ENCODE assay signal across 15 cellular contexts in the genomic region with DNA sequence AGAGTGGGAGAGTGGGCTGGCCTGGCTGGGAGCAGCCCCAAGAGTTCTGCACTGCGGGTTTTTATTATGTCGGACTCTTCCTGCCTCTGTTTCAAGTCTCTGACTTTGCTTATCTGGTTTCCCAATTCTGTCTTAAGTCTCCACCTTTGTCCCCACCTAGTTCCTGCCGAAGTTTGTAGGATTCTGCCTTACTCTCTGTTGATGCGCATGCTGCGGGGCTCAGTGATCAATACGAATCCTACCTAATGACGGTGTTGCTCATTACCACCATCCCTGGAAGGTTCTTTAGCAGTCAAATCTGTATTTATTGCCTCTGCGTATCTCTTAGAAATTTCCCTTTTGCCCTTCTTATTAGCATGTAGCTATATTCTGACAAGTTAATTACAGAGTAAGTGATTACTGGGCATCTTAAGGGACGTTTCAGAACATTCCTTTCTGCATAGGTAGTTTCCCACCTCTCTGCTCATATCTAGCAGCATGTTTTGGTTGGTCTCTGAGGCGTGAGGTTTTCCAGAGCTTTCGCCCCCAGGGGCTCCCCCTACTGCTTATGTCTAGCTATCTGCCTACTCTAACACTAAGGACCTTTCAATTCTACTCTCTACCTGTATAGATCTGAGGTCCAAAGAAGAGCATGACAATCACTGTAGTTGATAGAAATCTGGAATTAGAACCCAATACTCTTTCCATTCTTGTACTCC.
DNase-seq lines count a peak whose midpoint lies in the region; ATAC-seq and TF ChIP-seq lines count a peak whose summit lies in the region.
"Had no signal": no experiment of that assay in that cellular context is flagged by ENCODE, and none has a peak within 500 bp of the region (broad histone marks: within the 10 kb centered on the region; RNA-seq: fewer than 3 reads in every experiment).

No MANE protein-coding gene starts in this region.

- TF ChIP-seq CTCF in NB4 (IDR thresholded peaks at IDR 0.05; ENCODE audit: low read depth, low read length) (peak; percentile 22), endodermal cell (conservative IDR thresholded peaks at IDR 0.05) (peak; percentile 77), neural crest cell (conservative IDR thresholded peaks at IDR 0.05) (no peak), adrenal gland (IDR thresholded peaks at IDR 0.05) (no peak)

- no peaks in the 10 kb centered on the region for H3K36me3 ChIP-seq in endodermal cell (ENCODE audit: control insufficient read depth, insufficient read depth, low read length)
- H3K36me3 ChIP-seq in adrenal gland (replicated peaks in 1 of 2): no peaks in the 10 kb centered on the region
- H3K36me3 ChIP-seq: heart left ventricle, lower lobe of right lung had no signal

- ATAC-seq in GM18520 (IDR thresholded peaks at IDR 0.05; ENCODE audit: unreplicated experiment) (peak; percentile 36), HG03442 (IDR thresholded peaks at IDR 0.05; ENCODE audit: unreplicated experiment) (no peak)
- ATAC-seq in activated CD8-positive, alpha-beta memory T cell treated with anti-CD3 and anti-CD28 coated beads, Interleukin-2, amount 10 ng/mL, durations not matched to agents 7 days and 5 days: no peak
- ATAC-seq: heart left ventricle, lower lobe of right lung had no signal

- H3K27me3 Mint-ChIP-seq in endodermal cell (ENCODE audit: insufficient read depth) (no peaks in the 10 kb centered on the region), neural crest cell (ENCODE audit: low read depth) (peaks cover 3% of the 10 kb centered on the region)
- no peaks in the 10 kb centered on the region for H3K27me3 Mint-ChIP-seq in activated CD8-positive, alpha-beta memory T cell treated with anti-CD3 and anti-CD28 coated beads, Interleukin-2, amount 10 ng/mL, durations not matched to agents 7 days and 5 days

- H3K36me3 Mint-ChIP-seq in endodermal cell (ENCODE audit: low read depth): no peaks in the 10 kb centered on the region
- no peaks in the 10 kb centered on the region for H3K36me3 Mint-ChIP-seq in neural crest cell (ENCODE audit: low read depth)
- H3K36me3 Mint-ChIP-seq in activated CD8-positive, alpha-beta memory T cell treated with anti-CD3 and anti-CD28 coated beads, Interleukin-2, amount 10 ng/mL, durations not matched to agents 7 days and 5 days: no peaks in the 10 kb centered on the region
- H3K36me3 Mint-ChIP-seq: CD4-positive, alpha-beta memory T cell had no signal

- H3K9me3 ChIP-seq in endodermal cell (ENCODE audit: control insufficient read depth, low read length) (peaks cover 17% of the 10 kb centered on the region), adrenal gland (replicated peaks in 1 of 3) (no peaks in the 10 kb centered on the region)
- H3K9me3 ChIP-seq: heart left ventricle, lower lobe of right lung had no signal

- H3K4me1 ChIP-seq in endodermal cell (ENCODE audit: control insufficient read depth, insufficient read depth, low read length) (no peaks in the 10 kb centered on the region), adrenal gland (replicated peaks in 1 of 2) (no peaks in the 10 kb centered on the region)
- H3K4me1 ChIP-seq: heart left ventricle, lower lobe of right lung had no signal

- H3K27ac Mint-ChIP-seq in endodermal cell (no peak overlapping the region), neural crest cell (ENCODE audit: unreplicated experiment) (peak overlapping the region; percentile 39)
- no peak overlapping the region for H3K27ac Mint-ChIP-seq in activated CD8-positive, alpha-beta memory T cell treated with anti-CD3 and anti-CD28 coated beads, Interleukin-2, amount 10 ng/mL, durations not matched to agents 7 days and 5 days
- H3K27ac Mint-ChIP-seq: CD4-positive, alpha-beta memory T cell had no signal

- DNase-seq in NB4 (ENCODE audit: low read depth) (peak; percentile 6), endodermal cell (peak; percentile 81), neural crest cell (ENCODE audit: low read depth, low spot score) (no peak), adrenal gland (no peak)
- DNase-seq in activated CD8-positive, alpha-beta memory T cell treated with anti-CD3 and anti-CD28 coated beads, Interleukin-2, amount 10 ng/mL, durations not matched to agents 7 days and 5 days: no peak
- no peak for DNase-seq in stimulated activated CD4-positive, alpha-beta T cell treated with anti-CD3 and anti-CD28 coated beads, Interleukin-15, amount 100 ng/mL, for 24 hours
- DNase-seq: activated gamma-delta T cell treated with Interleukin-2 at 50 U/mL for 16 hours; CD4-positive, alpha-beta memory T cell; heart left ventricle; lower lobe of right lung; NCI-H524; Right ventricle myocardium superior had no signal

- H3K27ac ChIP-seq in endodermal cell (ENCODE audit: low read depth, low read length): no peak overlapping the region
- H3K27ac ChIP-seq in adrenal gland: no peak overlapping the region
- H3K27ac ChIP-seq: heart left ventricle, lower lobe of right lung, skin epidermis had no signal

- H3K9me3 Mint-ChIP-seq in endodermal cell (peaks cover 12% of the 10 kb centered on the region), neural crest cell (no peaks in the 10 kb centered on the region)
- H3K9me3 Mint-ChIP-seq in activated CD8-positive, alpha-beta memory T cell treated with anti-CD3 and anti-CD28 coated beads, Interleukin-2, amount 10 ng/mL, durations not matched to agents 7 days and 5 days (ENCODE audit: low read depth): no peaks in the 10 kb centered on the region

- TF ChIP-seq POLR2A in NB4 (IDR thresholded peaks at IDR 0.05; ENCODE audit: extremely low read depth, insufficient read length) (no peak), adrenal gland (IDR thresholded peaks at IDR 0.05) (no peak)

- no peak overlapping the region for H3K9ac ChIP-seq in endodermal cell (ENCODE audit: extremely low read depth, low read length, poor library complexity, severe bottlenecking)

- WGBS in endodermal cell (ENCODE audit: insufficient coverage in 1 of 2, insufficient read length in 1 of 2), 2 experiments: 75 to 81% methylated on average over 9 to 11 of the region's 11 CpGs
- WGBS in adrenal gland, 4 donors: 68 to 76% (median 74%) methylated on average over 10 to 11 of the region's 11 CpGs

- H3K4me3 Mint-ChIP-seq in endodermal cell (no peak overlapping the region), neural crest cell (no peak overlapping the region)
- no peak overlapping the region for H3K4me3 Mint-ChIP-seq in activated CD8-positive, alpha-beta memory T cell treated with anti-CD3 and anti-CD28 coated beads, Interleukin-2, amount 10 ng/mL, durations not matched to agents 7 days and 5 days
- H3K4me3 Mint-ChIP-seq: CD4-positive, alpha-beta memory T cell had no signal

- H3K4me1 Mint-ChIP-seq in endodermal cell (peaks cover 6% of the 10 kb centered on the region), neural crest cell (no peaks in the 10 kb centered on the region)
- H3K4me1 Mint-ChIP-seq in activated CD8-positive, alpha-beta memory T cell treated with anti-CD3 and anti-CD28 coated beads, Interleukin-2, amount 10 ng/mL, durations not matched to agents 7 days and 5 days: no peaks in the 10 kb centered on the region
- H3K4me1 Mint-ChIP-seq: CD4-positive, alpha-beta memory T cell had no signal

- no peaks in the 10 kb centered on the region for H3K27me3 ChIP-seq in endodermal cell (ENCODE audit: control insufficient read depth, insufficient read depth, low read length, poor library complexity, severe bottlenecking)
- no peaks in the 10 kb centered on the region for H3K27me3 ChIP-seq in adrenal gland
- H3K27me3 ChIP-seq: heart left ventricle had no signal

- intact Hi-C loops in adrenal gland (cut with DNase I): no loop called here

- CTCF ChIA-PET in activated CD8-positive, alpha-beta memory T cell treated with anti-CD3 and anti-CD28 coated beads, Interleukin-2, amount 10 ng/mL, durations not matched to agents 7 days and 5 days (lab: Charles Lee): no interaction called here

- H3K4me3 ChIP-seq in NB4 (ENCODE audit: low read depth, low read length) (no peak overlapping the region), endodermal cell (ENCODE audit: low read length) (no peak overlapping the region), adrenal gland (no peak overlapping the region)
- H3K4me3 ChIP-seq: heart left ventricle, lower lobe of right lung, skin epidermis had no signal

Comparison
In these comparisons a context has a peak if more than half of its experiments do, and no peak if none do; other contexts are left out.
1. DNase-seq: peak in NB4 (single experiment) and endodermal cell (single experiment); none in neural crest cell (single experiment), adrenal gland (0 of 7), activated CD8-positive, alpha-beta memory T cell treated with anti-CD3 and anti-CD28 coated beads, Interleukin-2, amount 10 ng/mL, durations not matched to agents 7 days and 5 days (single experiment) and stimulated activated CD4-positive, alpha-beta T cell treated with anti-CD3 and anti-CD28 coated beads, Interleukin-15, amount 100 ng/mL, for 24 hours (single experiment).
2. CTCF ChIP-seq: peak in NB4 (single experiment) and endodermal cell (single experiment); none in neural crest cell (single experiment) and adrenal gland (0 of 6).